In genomic region chr6:150600003-150600301, GRCh38 we compare ENCODE assay signal across 8 cellular contexts. TPM values are rescaled to one million over a fixed set of nuclear protein-coding genes. Genes with fewer than 3 reads are reported as not detected.
A peak's percentile ranks its signal among the peaks of the same experiment; 100 is the strongest.
DNase-seq lines count a peak whose midpoint lies in the region; ATAC-seq and TF ChIP-seq lines count a peak whose summit lies in the region.

No MANE protein-coding gene starts in this region.

- H3K4me1 ChIP-seq in OCI-LY1 (ENCODE audit: insufficient read depth, low read length, severe bottlenecking) (peaks cover 77% of the 10 kb centered on the region), cardiac muscle cell (ENCODE audit: low read depth) (no peaks in the 10 kb centered on the region), spleen (peaks cover 12 to 66% (median 37%) of the 10 kb centered on the region in 6 donors)

- 0 to 1% (median 1%) methylated on average over 15 to 39 of the region's 39 CpGs; no CpG with 5 or more reads in 1 of the 5 donors for WGBS in spleen, 5 donors

- no peak overlapping the region for H2AFZ ChIP-seq in OCI-LY1 (ENCODE audit: low read length)

- no peak for TF ChIP-seq POLR2A in spleen (IDR thresholded peaks at IDR 0.05)

- intact Hi-C loops in spleen (cut with DNase I; ENCODE audit: low total_unique reads): loop anchor here (10.0 kb wide), 1 partner anchor 185 kb away; no protein-coding TSS in a partner anchor

- H3K36me3 ChIP-seq in OCI-LY1 (ENCODE audit: insufficient read depth, low read length) (peaks cover 5% of the 10 kb centered on the region; the same call in 1 of the 2 replicates), cardiac muscle cell (no peaks in the 10 kb centered on the region), spleen (no peaks in the 10 kb centered on the region)

- TF ChIP-seq CTCF in OCI-LY1 (IDR thresholded peaks at IDR 0.05; ENCODE audit: low read length) (no peak), cardiac muscle cell (IDR thresholded peaks at IDR 0.05; ENCODE audit: low read depth, low read length) (no peak), spleen (IDR thresholded peaks at IDR 0.05 in 8 of 11, conservative IDR thresholded peaks at IDR 0.05 in 3 of 11) (no peak)

- ATAC-seq in GM19395 (IDR thresholded peaks at IDR 0.05; ENCODE audit: unreplicated experiment) (peak; percentile 37), GM18498 (IDR thresholded peaks at IDR 0.05; ENCODE audit: unreplicated experiment) (no peak)

- peaks cover 44% of the 10 kb centered on the region for H3K79me2 ChIP-seq in OCI-LY1 (ENCODE audit: insufficient read depth, low read length)

- DNase-seq in cardiac muscle cell (ENCODE audit: low read depth in 1 of 2, low spot score in 1 of 2) (no peak), spleen (no peak), NCI-H2081 treated with DMSO at 0.1 percent for 48 hours (lab: John Stamatoyannopoulos, UW) (no peak), ureter (ENCODE audit: low spot score) (no peak)
- DNase-seq in activated CD4-positive, alpha-beta T cell treated with anti-CD3 and anti-CD28 coated beads for 48 hours: no peak

- H3K4me2 ChIP-seq in OCI-LY1 (ENCODE audit: low read length): peak overlapping the region; percentile 94

- H3K27me3 ChIP-seq in OCI-LY1 (ENCODE audit: insufficient read depth, low read length) (no peaks in the 10 kb centered on the region), cardiac muscle cell (peaks cover 80% of the 10 kb centered on the region), spleen (replicated peaks in 1 of 7) (peaks cover 0 to 46% (median 5%) of the 10 kb centered on the region in 7 donors)

- no peaks in the 10 kb centered on the region for H3K9me3 ChIP-seq in OCI-LY1 (ENCODE audit: low read length)
- no peaks in the 10 kb centered on the region for H3K9me3 ChIP-seq in cardiac muscle cell (ENCODE audit: low read depth)
- no peaks in the 10 kb centered on the region for H3K9me3 ChIP-seq in spleen

- no peaks in the 10 kb centered on the region for H3F3A ChIP-seq in OCI-LY1 (ENCODE audit: insufficient read depth, low read length)

- peak overlapping the region; percentile 91 for H3K27ac ChIP-seq in OCI-LY1 (ENCODE audit: low read depth, low read length, poor library complexity, severe bottlenecking)
- no peak overlapping the region for H3K27ac ChIP-seq in cardiac muscle cell
- H3K27ac ChIP-seq in spleen: peak overlapping the region; percentile 90 to 99 (median 96)

- H3K9me2 ChIP-seq in OCI-LY1 (ENCODE audit: low read depth, low read length): no peaks in the 10 kb centered on the region

- H4K20me1 ChIP-seq in OCI-LY1 (ENCODE audit: insufficient read depth, low read length): no peaks in the 10 kb centered on the region

- peak overlapping the region; percentile 80 for H3K9ac ChIP-seq in OCI-LY1 (ENCODE audit: low read length)

- H3K4me3 ChIP-seq in OCI-LY1 (ENCODE audit: low read depth, low read length, poor library complexity, severe bottlenecking) (peak overlapping the region; percentile 87), cardiac muscle cell (peak overlapping the region; percentile 57), spleen (peak overlapping the region; percentile 69 to 89 (median 75))

RNA-seq across cellular contexts. Expression of gene PLEKHG1, which starts 0.3 kb away (rescaled TPM):
- total RNA-seq in cardiac muscle cell (0.67 and 8.5 TPM in 2 replicates), spleen (100 to 1,000 TPM; 130 to 361 (median 197) TPM), ureter (78.9 TPM)
- polyA plus RNA-seq in cardiac muscle cell (2.3 and 2.7 TPM in 2 replicates), spleen (10 to 100 TPM; 14.2 to 26.7 (median 17.1) TPM)
